19 cellular contexts compared by ENCODE assay signal in genomic region chr20:37244572-37244957, GRCh38. TPM values are rescaled to one million over a fixed set of nuclear protein-coding genes. Genes with fewer than 3 reads are reported as not detected.
"Had no signal": no experiment of that assay in that cellular context is flagged by ENCODE, and none has a peak within 500 bp of the region (broad histone marks: within the 10 kb centered on the region; RNA-seq: fewer than 3 reads in every experiment).

No MANE protein-coding gene starts in this region.

- H3K27me3 ChIP-seq: brain microvascular endothelial cell, upper lobe of left lung had no signal

- H3K9me3 ChIP-seq: mucosa of descending colon, upper lobe of left lung had no signal

- H3K27ac Mint-ChIP-seq: activated naive CD4-positive, alpha-beta T cell treated with anti-CD3 and anti-CD28 coated beads, Interleukin-2, amount 50 U/mL, for 24 hours had no signal

- H3K27me3 Mint-ChIP-seq: activated naive CD4-positive, alpha-beta T cell treated with anti-CD3 and anti-CD28 coated beads, Interleukin-2, amount 50 U/mL, for 24 hours; activated T-cell treated with anti-CD3 and anti-CD28 coated beads, Interleukin-2, amount 50 U/mL, for 24 hours; naive thymus-derived CD8-positive, alpha-beta T cell had no signal

- H3K4me1 ChIP-seq: upper lobe of left lung had no signal

- H3K4me1 Mint-ChIP-seq: activated naive CD4-positive, alpha-beta T cell treated with anti-CD3 and anti-CD28 coated beads, Interleukin-2, amount 50 U/mL, for 24 hours; immature natural killer cell had no signal

- ATAC-seq: mucosa of descending colon; naive thymus-derived CD8-positive, alpha-beta T cell; stimulated activated naive CD8-positive, alpha-beta T cell treated with anti-CD3 and anti-CD28 coated beads, Interleukin-15, Interleukin-2, amounts not matched to agents 100 U/mL and 50 U/mL, for 24 hours had no signal

- H3K4me3 ChIP-seq: mucosa of descending colon, upper lobe of left lung had no signal

- H3K27ac ChIP-seq: brain microvascular endothelial cell, upper lobe of left lung had no signal

- DNase-seq: activated CD4-positive, alpha-beta T cell treated with anti-CD3 and anti-CD28 coated beads, Interleukin-2, amount 50 U/mL, for 4 hours; activated CD4-positive, CD25-positive, alpha-beta regulatory T cell treated with anti-CD3 and anti-CD28 coated beads, Interleukin-2, amount 50 U/mL, for 72 hours; activated effector memory CD4-positive, alpha-beta T cell treated with Interleukin-2 at 50 U/mL for 16 hours; activated T-cell treated with anti-CD3 and anti-CD28 coated beads, Interleukin-2, amount 50 U/mL, for 24 hours; amniotic stem cell; brain microvascular endothelial cell; immature natural killer cell; mammary epithelial cell; mucosa of descending colon; naive thymus-derived CD8-positive, alpha-beta T cell; stimulated activated CD4-positive, alpha-beta T cell treated with anti-CD3 and anti-CD28 coated beads, Interleukin-12 subunit alpha, Interleukin-12 subunit beta, amount 100 ng/mL, for 4 hours; stimulated activated naive CD8-positive, alpha-beta T cell treated with anti-CD3 and anti-CD28 coated beads, Interleukin-15, Interleukin-2, amounts not matched to agents 100 U/mL and 50 U/mL, for 24 hours; upper lobe of left lung had no signal

- H3K9me3 Mint-ChIP-seq: activated naive CD4-positive, alpha-beta T cell treated with anti-CD3 and anti-CD28 coated beads, Interleukin-2, amount 50 U/mL, for 24 hours; activated T-cell treated with anti-CD3 and anti-CD28 coated beads, Interleukin-2, amount 50 U/mL, for 24 hours; immature natural killer cell; naive thymus-derived CD8-positive, alpha-beta T cell had no signal

- H3K4me3 Mint-ChIP-seq: activated naive CD4-positive, alpha-beta T cell treated with anti-CD3 and anti-CD28 coated beads, Interleukin-2, amount 50 U/mL, for 24 hours; activated T-cell treated with anti-CD3 and anti-CD28 coated beads, Interleukin-2, amount 50 U/mL, for 24 hours; immature natural killer cell; naive thymus-derived CD8-positive, alpha-beta T cell had no signal

RNA-seq across cellular contexts. Expression of gene GHRH, which starts 17.0 kb away (rescaled TPM):
- total RNA-seq: dermis blood vessel endothelial cell; mammary epithelial cell; mucosa of descending colon; naive thymus-derived CD8-positive, alpha-beta T cell; osteoblast; pulmonary artery endothelial cell; T-helper 2 cell treated with Interferon-gamma antibody and Interleukin-4, amounts not matched to agents 100 ng/mL and 5 ng/mL, for 36 hours; temporal lobe; upper lobe of left lung had no signal
